Comparison of ENCODE assay signal across 9 cellular contexts in genomic region chr11:60844045-60844869, GRCh38. TPM values are rescaled to one million over a fixed set of nuclear protein-coding genes. Genes with fewer than 3 reads are reported as not detected.
DNase-seq lines count a peak whose midpoint lies in the region; ATAC-seq and TF ChIP-seq lines count a peak whose summit lies in the region.
"Had no signal": no experiment of that assay in that cellular context is flagged by ENCODE, and none has a peak within 500 bp of the region (broad histone marks: within the 10 kb centered on the region; RNA-seq: fewer than 3 reads in every experiment).

No MANE protein-coding gene starts in this region.

- no peak for ATAC-seq in WTC11
- no peak for ATAC-seq in stimulated activated effector memory CD8-positive, alpha-beta T cell treated with anti-CD3 and anti-CD28 coated beads, Interleukin-12 subunit alpha, Interleukin-12 subunit beta, amount 100 ng/mL, for 72 hours

- H3K27me3 ChIP-seq in SJCRH30, result no peaks in the 10 kb centered on the region

- no peaks in the 10 kb centered on the region; the same call in 1 of the 2 replicates for H3K36me3 ChIP-seq in SJCRH30

- H3K27ac ChIP-seq in SJCRH30, result no peak overlapping the region

- peaks cover 3% of the 10 kb centered on the region for H3K9me3 Mint-ChIP-seq in activated CD4-positive, alpha-beta T cell treated with anti-CD3 and anti-CD28 coated beads, Interleukin-2, amount 10 ng/mL, durations not matched to agents 24 days and 14 days
- H3K9me3 Mint-ChIP-seq in WTC11, result no peaks in the 10 kb centered on the region
- H3K9me3 Mint-ChIP-seq in stimulated activated effector memory CD8-positive, alpha-beta T cell treated with anti-CD3 and anti-CD28 coated beads, Interleukin-12 subunit alpha, Interleukin-12 subunit beta, amount 100 ng/mL, for 72 hours, result no peaks in the 10 kb centered on the region

- peak overlapping the region; percentile 95 for H3K4me3 Mint-ChIP-seq in activated CD4-positive, alpha-beta T cell treated with anti-CD3 and anti-CD28 coated beads, Interleukin-2, amount 10 ng/mL, durations not matched to agents 24 days and 14 days
- peak overlapping the region; percentile 89 for H3K4me3 Mint-ChIP-seq in WTC11
- peak overlapping the region; percentile 93 for H3K4me3 Mint-ChIP-seq in stimulated activated effector memory CD8-positive, alpha-beta T cell treated with anti-CD3 and anti-CD28 coated beads, Interleukin-12 subunit alpha, Interleukin-12 subunit beta, amount 100 ng/mL, for 72 hours

- intact Hi-C loops in activated CD4-positive, alpha-beta T cell treated with anti-CD3 and anti-CD28 coated beads, Interleukin-2, amount 10 ng/mL, durations not matched to agents 24 days and 14 days (cut with micrococcal nuclease), result loop anchor here (5.0 kb wide), 1 partner anchor 488 kb away; the partner anchor contains the start of genes DDB1 and TKFC

- DNase-seq in activated CD4-positive, alpha-beta T cell treated with anti-CD3 and anti-CD28 coated beads, Interleukin-2, amount 10 ng/mL, durations not matched to agents 24 days and 14 days, result no peak
- DNase-seq in activated CD4-positive, alpha-beta T cell treated with anti-CD3 and anti-CD28 coated beads, Interleukin-2, amount 50 U/mL, for 48 hours, result no peak
- DNase-seq in WTC11 (ENCODE audit: low spot score), result no peak
- DNase-seq in fibroblast of villous mesenchyme (ENCODE audit: low read depth), result peak; percentile 27
- no peak for DNase-seq in stimulated activated effector memory CD8-positive, alpha-beta T cell treated with anti-CD3 and anti-CD28 coated beads, Interleukin-12 subunit alpha, Interleukin-12 subunit beta, amount 100 ng/mL, for 72 hours (ENCODE audit: low spot score in 2 of 2)
- no peak for DNase-seq in 8988T
- no peak for DNase-seq in SJCRH30
- DNase-seq in cerebellum (ENCODE audit: low spot score), result no peak

- CTCF ChIA-PET in WTC11 (lab: Charles Lee), result interaction anchor here (1.0 to 3.5 kb wide), 3 partner anchors 13 to 55 kb away, joined by 4 to 17 read pairs (median 7); no protein-coding TSS in a partner anchor

- H3K36me3 Mint-ChIP-seq in activated CD4-positive, alpha-beta T cell treated with anti-CD3 and anti-CD28 coated beads, Interleukin-2, amount 10 ng/mL, durations not matched to agents 24 days and 14 days (ENCODE audit: low read depth), result peaks cover 38% of the 10 kb centered on the region
- peaks cover 5% of the 10 kb centered on the region for H3K36me3 Mint-ChIP-seq in WTC11
- peaks cover 67% of the 10 kb centered on the region for H3K36me3 Mint-ChIP-seq in stimulated activated effector memory CD8-positive, alpha-beta T cell treated with anti-CD3 and anti-CD28 coated beads, Interleukin-12 subunit alpha, Interleukin-12 subunit beta, amount 100 ng/mL, for 72 hours

- TF ChIP-seq CTCF in WTC11 (IDR thresholded peaks at IDR 0.05) (no peak), fibroblast of villous mesenchyme (IDR thresholded peaks at IDR 0.05; ENCODE audit: insufficient read depth, low read depth, low read length) (no peak)

- H3K27me3 Mint-ChIP-seq in activated CD4-positive, alpha-beta T cell treated with anti-CD3 and anti-CD28 coated beads, Interleukin-2, amount 10 ng/mL, durations not matched to agents 24 days and 14 days, result no peaks in the 10 kb centered on the region
- H3K27me3 Mint-ChIP-seq in WTC11 (ENCODE audit: low read depth), result no peaks in the 10 kb centered on the region

- H3K4me3 ChIP-seq in fibroblast of villous mesenchyme (ENCODE audit: low read depth, low read length), result peak overlapping the region; percentile 92
- H3K4me3 ChIP-seq in SJCRH30, result no peak overlapping the region

- peaks cover 18% of the 10 kb centered on the region for H3K4me1 ChIP-seq in SJCRH30

- peak overlapping the region; percentile 52 for H3K27ac Mint-ChIP-seq in activated CD4-positive, alpha-beta T cell treated with anti-CD3 and anti-CD28 coated beads, Interleukin-2, amount 10 ng/mL, durations not matched to agents 24 days and 14 days
- H3K27ac Mint-ChIP-seq in WTC11, result peak overlapping the region; percentile 75
- H3K27ac Mint-ChIP-seq in stimulated activated effector memory CD8-positive, alpha-beta T cell treated with anti-CD3 and anti-CD28 coated beads, Interleukin-12 subunit alpha, Interleukin-12 subunit beta, amount 100 ng/mL, for 72 hours, result peak overlapping the region; percentile 93

- POLR2A ChIA-PET in WTC11 (lab: Charles Lee), result interaction anchor here (1.0 kb wide), 1 partner anchor 43 kb away, joined by 3 read pairs; no protein-coding TSS in a partner anchor

- peaks cover 34% of the 10 kb centered on the region for H3K4me1 Mint-ChIP-seq in activated CD4-positive, alpha-beta T cell treated with anti-CD3 and anti-CD28 coated beads, Interleukin-2, amount 10 ng/mL, durations not matched to agents 24 days and 14 days
- peaks cover 33% of the 10 kb centered on the region for H3K4me1 Mint-ChIP-seq in WTC11
- H3K4me1 Mint-ChIP-seq in stimulated activated effector memory CD8-positive, alpha-beta T cell treated with anti-CD3 and anti-CD28 coated beads, Interleukin-12 subunit alpha, Interleukin-12 subunit beta, amount 100 ng/mL, for 72 hours, result peaks cover 60% of the 10 kb centered on the region

- H3K9me3 ChIP-seq in SJCRH30 (replicated peaks), result no peaks in the 10 kb centered on the region

TF ChIP-seq in WTC11, 78 proteins besides CTCF, POLR2A, EP300 and RAD21 (continues in another document):
- TF ChIP-seq CREM (CRISPR knock-in tag; IDR thresholded peaks at IDR 0.05) (no peak), FOXP1 (CRISPR knock-in tag; IDR thresholded peaks at IDR 0.05; ENCODE audit: borderline replicate concordance) (no peak), TCF7 (CRISPR knock-in tag; IDR thresholded peaks at IDR 0.05; ENCODE audit: low read depth) (no peak), GABPB1 (CRISPR knock-in tag; IDR thresholded peaks at IDR 0.05) (no peak; the same call in 1 of the 2 replicates), ERG (CRISPR knock-in tag; IDR thresholded peaks at IDR 0.05) (no peak), TEAD1 (CRISPR knock-in tag; IDR thresholded peaks at IDR 0.05) (no peak), E2F4 (CRISPR knock-in tag; IDR thresholded peaks at IDR 0.05; ENCODE audit: borderline replicate concordance, low read depth) (no peak)
- TF ChIP-seq, protein P1, sequence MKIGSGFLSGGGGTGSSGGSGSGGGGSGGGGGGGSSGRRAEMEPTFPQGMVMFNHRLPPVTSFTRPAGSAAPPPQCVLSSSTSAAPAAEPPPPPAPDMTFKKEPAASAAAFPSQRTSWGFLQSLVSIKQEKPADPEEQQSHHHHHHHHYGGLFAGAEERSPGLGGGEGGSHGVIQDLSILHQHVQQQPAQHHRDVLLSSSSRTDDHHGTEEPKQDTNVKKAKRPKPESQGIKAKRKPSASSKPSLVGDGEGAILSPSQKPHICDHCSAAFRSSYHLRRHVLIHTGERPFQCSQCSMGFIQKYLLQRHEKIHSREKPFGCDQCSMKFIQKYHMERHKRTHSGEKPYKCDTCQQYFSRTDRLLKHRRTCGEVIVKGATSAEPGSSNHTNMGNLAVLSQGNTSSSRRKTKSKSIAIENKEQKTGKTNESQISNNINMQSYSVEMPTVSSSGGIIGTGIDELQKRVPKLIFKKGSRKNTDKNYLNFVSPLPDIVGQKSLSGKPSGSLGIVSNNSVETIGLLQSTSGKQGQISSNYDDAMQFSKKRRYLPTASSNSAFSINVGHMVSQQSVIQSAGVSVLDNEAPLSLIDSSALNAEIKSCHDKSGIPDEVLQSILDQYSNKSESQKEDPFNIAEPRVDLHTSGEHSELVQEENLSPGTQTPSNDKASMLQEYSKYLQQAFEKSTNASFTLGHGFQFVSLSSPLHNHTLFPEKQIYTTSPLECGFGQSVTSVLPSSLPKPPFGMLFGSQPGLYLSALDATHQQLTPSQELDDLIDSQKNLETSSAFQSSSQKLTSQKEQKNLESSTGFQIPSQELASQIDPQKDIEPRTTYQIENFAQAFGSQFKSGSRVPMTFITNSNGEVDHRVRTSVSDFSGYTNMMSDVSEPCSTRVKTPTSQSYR (CRISPR knock-in tag; IDR thresholded peaks at IDR 0.05), result no peak

RNA-seq across cellular contexts. Expression of gene CCDC86, which starts 2.3 kb away (rescaled TPM):
- 90.0 and 91.3 TPM in 2 replicates for total RNA-seq in activated CD4-positive, alpha-beta T cell treated with anti-CD3 and anti-CD28 coated beads, Interleukin-2, amount 10 ng/mL, durations not matched to agents 24 days and 14 days
- 49.4 to 53.5 TPM (median 53.1 TPM) in 3 replicates for total RNA-seq in WTC11 (2021)
- total RNA-seq in fibroblast of villous mesenchyme, result 11.2 and 13.5 TPM in 2 replicates
- total RNA-seq in SJCRH30 (2014; rRNA removed; shearing (Covaris generic)), result 21.9 and 24.9 TPM in 2 replicates
- 3.0 TPM for total RNA-seq in cerebellum

RNA-seq across cellular contexts. Expression of gene PTGDR2, which starts 11.5 kb away (rescaled TPM):
- 0.14 and 0.19 TPM in 2 replicates for total RNA-seq in activated CD4-positive, alpha-beta T cell treated with anti-CD3 and anti-CD28 coated beads, Interleukin-2, amount 10 ng/mL, durations not matched to agents 24 days and 14 days
- total RNA-seq in WTC11 (2021) (0.07 to 0.14 TPM (median 0.14 TPM) in 3 replicates), fibroblast of villous mesenchyme (under 0.01 TPM in 1 of 2 replicates, not detected in the other), cerebellum (0.73 TPM)
- not detected in 2 replicates for total RNA-seq in SJCRH30 (2014; rRNA removed; shearing (Covaris generic))

RNA-seq across cellular contexts. Expression of gene ZP1, which starts 23.1 kb away (rescaled TPM):
- not detected in 2 replicates for total RNA-seq in activated CD4-positive, alpha-beta T cell treated with anti-CD3 and anti-CD28 coated beads, Interleukin-2, amount 10 ng/mL, durations not matched to agents 24 days and 14 days
- not detected in 3 replicates for total RNA-seq in WTC11 (2021)
- total RNA-seq in fibroblast of villous mesenchyme, result not detected in 2 replicates
- total RNA-seq in SJCRH30 (2014; rRNA removed; shearing (Covaris generic)), result not detected in 2 replicates
- total RNA-seq in cerebellum, result not detected
- total RNA-seq: T-helper 1 cell treated with Interleukin-12 subunit alpha and Interleukin-12 subunit beta and Interleukin-4 antibody, amounts not matched to agents 30 ng/mL and 1 ng/mL, for 36 hours had no signal

RNA-seq across cellular contexts. Expression of gene MS4A10, which starts 59.1 kb away (rescaled TPM):
- total RNA-seq in activated CD4-positive, alpha-beta T cell treated with anti-CD3 and anti-CD28 coated beads, Interleukin-2, amount 10 ng/mL, durations not matched to agents 24 days and 14 days, result not detected in 2 replicates
- total RNA-seq in WTC11 (2021) (not detected in 3 replicates), fibroblast of villous mesenchyme (not detected in 2 replicates), cerebellum (not detected)
- not detected in 2 replicates for total RNA-seq in SJCRH30 (2014; rRNA removed; shearing (Covaris generic))
- total RNA-seq: T-helper 1 cell treated with Interleukin-12 subunit alpha and Interleukin-12 subunit beta and Interleukin-4 antibody, amounts not matched to agents 30 ng/mL and 1 ng/mL, for 36 hours had no signal
